Comparison of ENCODE assay signal across 1 cellular context in the genomic region with DNA sequence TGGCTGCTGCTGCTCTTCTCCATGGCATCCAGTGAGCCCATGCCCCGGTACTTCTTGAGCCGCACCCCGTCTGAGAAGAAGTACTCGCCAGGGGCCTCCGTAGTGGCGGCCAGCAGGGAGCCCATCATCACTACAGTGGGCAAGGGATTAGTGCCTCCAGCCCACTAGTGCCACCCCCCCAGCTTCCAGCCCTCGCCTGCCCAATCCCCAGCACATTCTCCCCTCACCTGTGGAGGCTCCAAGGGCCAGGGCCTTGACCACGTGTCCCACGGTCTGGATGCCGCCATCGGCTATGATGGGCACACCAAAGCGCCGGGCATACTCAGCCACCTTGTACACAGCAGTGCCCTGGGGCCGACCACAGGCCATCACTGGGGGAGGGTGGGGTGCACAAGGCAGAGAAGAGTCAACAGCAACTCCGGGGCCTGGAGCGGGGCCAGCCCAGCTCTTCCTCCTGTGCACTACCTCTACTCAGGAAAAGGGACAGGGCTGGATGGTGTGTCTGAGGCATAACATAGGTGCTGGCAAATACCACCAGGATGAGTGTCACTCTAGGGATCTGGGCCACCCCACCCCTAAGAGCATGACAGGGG.
TF ChIP-seq lines count a peak whose summit lies in the region.

No MANE protein-coding gene starts in this region.

TF ChIP-seq in K562, 482 proteins besides CTCF, POLR2A, EP300 and RAD21:
- TF ChIP-seq IFI16 (CRISPR knock-in tag; IDR thresholded peaks at IDR 0.05) (no peak), POLR2G (IDR thresholded peaks at IDR 0.05; ENCODE audit: low read depth, low read length) (peak; percentile 54; the same call in 1 of the 2 replicates), TBP (optimal IDR thresholded peaks at IDR 0.05; ENCODE audit: low read depth, low read length) (no peak), RBFOX2 (IDR thresholded peaks at IDR 0.05; ENCODE audit: low read depth, low read length) (0 out of 2 replicates have a peak, but pooled peaks have one; percentile 41), CEBPG (CRISPR knock-in tag; IDR thresholded peaks at IDR 0.05) (no peak), CEBPG (tag; conservative IDR thresholded peaks at IDR 0.05 in 1 of 2, IDR thresholded peaks at IDR 0.05 in 1 of 2) (no peak), LARP7 (IDR thresholded peaks at IDR 0.05) (no peak)
- TF ChIP-seq, protein P1, sequence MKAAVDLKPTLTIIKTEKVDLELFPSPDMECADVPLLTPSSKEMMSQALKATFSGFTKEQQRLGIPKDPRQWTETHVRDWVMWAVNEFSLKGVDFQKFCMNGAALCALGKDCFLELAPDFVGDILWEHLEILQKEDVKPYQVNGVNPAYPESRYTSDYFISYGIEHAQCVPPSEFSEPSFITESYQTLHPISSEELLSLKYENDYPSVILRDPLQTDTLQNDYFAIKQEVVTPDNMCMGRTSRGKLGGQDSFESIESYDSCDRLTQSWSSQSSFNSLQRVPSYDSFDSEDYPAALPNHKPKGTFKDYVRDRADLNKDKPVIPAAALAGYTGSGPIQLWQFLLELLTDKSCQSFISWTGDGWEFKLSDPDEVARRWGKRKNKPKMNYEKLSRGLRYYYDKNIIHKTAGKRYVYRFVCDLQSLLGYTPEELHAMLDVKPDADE (conservative IDR thresholded peaks at IDR 0.05; ENCODE audit: control insufficient read depth, low read depth, low read length): 0 out of 2 replicates have a peak, but pooled peaks have one; percentile 34
TF ChIP-seq in K562: peak in this region for 3.
